ENCODE assay signal across 13 cellular contexts in the genomic region with DNA sequence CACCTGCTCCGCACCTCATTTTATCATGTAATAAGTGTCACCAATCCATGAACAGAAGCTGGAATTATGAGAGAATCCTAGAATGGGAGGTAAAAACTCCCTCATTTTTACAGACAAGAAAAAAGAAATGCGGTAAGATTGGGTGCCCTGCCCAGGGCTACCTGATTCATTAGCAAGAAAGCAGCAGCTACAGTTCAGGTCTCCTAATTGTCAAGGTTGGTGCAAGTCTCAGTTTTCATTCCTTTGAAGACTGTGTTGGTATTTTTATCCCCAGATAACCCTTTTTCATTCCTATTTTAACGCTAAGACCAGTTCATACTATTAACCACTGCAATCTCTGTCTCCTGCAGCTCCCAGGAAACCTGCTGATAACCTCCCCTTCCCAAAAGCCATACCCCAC. TPM values are rescaled to one million over a fixed set of nuclear protein-coding genes. Genes with fewer than 3 reads are reported as not detected.
A peak's percentile ranks its signal among the peaks of the same experiment; 100 is the strongest.
DNase-seq lines count a peak whose midpoint lies in the region; ATAC-seq and TF ChIP-seq lines count a peak whose summit lies in the region.
"Had no signal": no experiment of that assay in that cellular context is flagged by ENCODE, and none has a peak within 500 bp of the region (broad histone marks: within the 10 kb centered on the region; RNA-seq: fewer than 3 reads in every experiment).

No MANE protein-coding gene starts in this region.

- TF ChIP-seq POLR2A in stomach (IDR thresholded peaks at IDR 0.05): no peak
- TF ChIP-seq POLR2A in erythroblast (IDR thresholded peaks at IDR 0.05; ENCODE audit: low read length): no peak

- H3K4me3 ChIP-seq in liver (ENCODE audit: low read depth in 1 of 3, low read length in 3 of 3) (no peak overlapping the region), stomach (no peak overlapping the region)
- H3K4me3 ChIP-seq: uterus had no signal

- POLR2A ChIA-PET in activated CD4-positive, alpha-beta memory T cell treated with anti-CD3 and anti-CD28 coated beads, Interleukin-2, amount 10 ng/mL, durations not matched to agents 7 days and 5 days (lab: Charles Lee): interaction anchor here (0.8 to 10.5 kb wide), 29 partner anchors 9 to 364 kb away, joined by 3 to 293 read pairs (median 6); a partner anchor contains a TSS
- POLR2A ChIA-PET in activated CD4-positive, alpha-beta memory T cell treated with anti-CD3 and anti-CD28 coated beads for 36 hours (lab: Charles Lee): interaction anchor here (0.9 to 3.2 kb wide), 7 partner anchors 9 to 307 kb away, joined by 3 to 37 read pairs (median 11); no protein-coding TSS in a partner anchor

- peaks cover 0 to 22% (median 2%) of the 10 kb centered on the region in 4 donors for H3K36me3 ChIP-seq in liver (ENCODE audit: control insufficient read depth in 4 of 4, insufficient read depth in 3 of 4, low read depth in 1 of 4, low read length in 3 of 4)
- H3K36me3 ChIP-seq in stomach: peaks cover 0 to 10% (median 4%) of the 10 kb centered on the region in 4 donors
- H3K36me3 ChIP-seq: uterus had no signal

- no peak overlapping the region for H3K4me3 Mint-ChIP-seq in activated CD4-positive, alpha-beta memory T cell treated with anti-CD3 and anti-CD28 coated beads, Interleukin-2, amount 10 ng/mL, durations not matched to agents 7 days and 5 days
- H3K4me3 Mint-ChIP-seq in activated CD4-positive, alpha-beta memory T cell treated with anti-CD3 and anti-CD28 coated beads for 36 hours: no peak overlapping the region

- no peak for TF ChIP-seq CTCF in VCaP (conservative IDR thresholded peaks at IDR 0.05)
- no peak for TF ChIP-seq CTCF in liver (IDR thresholded peaks at IDR 0.05; ENCODE audit: low read depth, low read length, missing input control)
- TF ChIP-seq CTCF in stomach (IDR thresholded peaks at IDR 0.05): no peak

- H3K9me3 Mint-ChIP-seq in activated CD4-positive, alpha-beta memory T cell treated with anti-CD3 and anti-CD28 coated beads, Interleukin-2, amount 10 ng/mL, durations not matched to agents 7 days and 5 days: peaks cover 10% of the 10 kb centered on the region
- H3K9me3 Mint-ChIP-seq in activated CD4-positive, alpha-beta memory T cell treated with anti-CD3 and anti-CD28 coated beads for 36 hours: no peaks in the 10 kb centered on the region

- peak overlapping the region; percentile 54; the same call in 1 of the 2 replicates for H3K27ac ChIP-seq in VCaP
- H3K27ac ChIP-seq in liver (ENCODE audit: low read depth in 1 of 2, low read length in 2 of 2): peak overlapping the region; percentile 70 to 85
- peak overlapping the region; percentile 34 to 97 (median 58) for H3K27ac ChIP-seq in stomach
- H3K27ac ChIP-seq: brain microvascular endothelial cell had no signal

- H3K9ac ChIP-seq in liver (ENCODE audit: low read depth in 1 of 2, low read length in 2 of 2): peak overlapping the region in 1 of 2 donors; percentile 49

- no peak for DNase-seq in activated CD4-positive, alpha-beta memory T cell treated with anti-CD3 and anti-CD28 coated beads, Interleukin-2, amount 10 ng/mL, durations not matched to agents 7 days and 5 days
- DNase-seq in activated CD4-positive, alpha-beta memory T cell treated with anti-CD3 and anti-CD28 coated beads for 36 hours: no peak
- no peak for DNase-seq in stomach
- no peak for DNase-seq in NCI-H128 (lab: John Stamatoyannopoulos, UW; ENCODE audit: unreplicated experiment)
- no peak for DNase-seq in erythroblast (lab: John Stamatoyannopoulos, UW)
- DNase-seq: activated CD4-positive, CD25-positive, alpha-beta regulatory T cell treated with anti-CD3 and anti-CD28 coated beads, Interleukin-2, amount 50 U/mL, for 72 hours; NCI-H1930; NCI-H82; uterus had no signal

- peaks cover 64% of the 10 kb centered on the region for H3K4me1 Mint-ChIP-seq in activated CD4-positive, alpha-beta memory T cell treated with anti-CD3 and anti-CD28 coated beads, Interleukin-2, amount 10 ng/mL, durations not matched to agents 7 days and 5 days
- peaks cover 55% of the 10 kb centered on the region for H3K4me1 Mint-ChIP-seq in activated CD4-positive, alpha-beta memory T cell treated with anti-CD3 and anti-CD28 coated beads for 36 hours (ENCODE audit: low read depth)

- no peaks in the 10 kb centered on the region for H3K27me3 Mint-ChIP-seq in activated CD4-positive, alpha-beta memory T cell treated with anti-CD3 and anti-CD28 coated beads, Interleukin-2, amount 10 ng/mL, durations not matched to agents 7 days and 5 days
- no peaks in the 10 kb centered on the region for H3K27me3 Mint-ChIP-seq in activated CD4-positive, alpha-beta memory T cell treated with anti-CD3 and anti-CD28 coated beads for 36 hours

- TF ChIP-seq RAD21 in liver (IDR thresholded peaks at IDR 0.05): no peak

- H3K27me3 ChIP-seq in liver (ENCODE audit: control insufficient read depth in 4 of 4, insufficient read depth in 4 of 4, low read length in 3 of 4) (no peaks in the 10 kb centered on the region), stomach (no peaks in the 10 kb centered on the region)
- H3K27me3 ChIP-seq: brain microvascular endothelial cell, uterus had no signal

- TF ChIP-seq EP300 in stomach (IDR thresholded peaks at IDR 0.05): no peak

- H3K9me3 ChIP-seq in liver (ENCODE audit: control insufficient read depth in 4 of 4, low read length in 3 of 4) (no peaks in the 10 kb centered on the region), stomach (no peaks in the 10 kb centered on the region)
- H3K9me3 ChIP-seq: uterus had no signal

- CTCF ChIA-PET in activated CD4-positive, alpha-beta memory T cell treated with anti-CD3 and anti-CD28 coated beads, Interleukin-2, amount 10 ng/mL, durations not matched to agents 7 days and 5 days (lab: Charles Lee): interaction anchor here (0.7 to 9.8 kb wide), 17 partner anchors 9 to 326 kb away, joined by 3 to 92 read pairs (median 7); no protein-coding TSS in a partner anchor
- CTCF ChIA-PET in activated CD4-positive, alpha-beta memory T cell treated with anti-CD3 and anti-CD28 coated beads for 36 hours (lab: Charles Lee): interaction anchor here (0.6 to 2.2 kb wide), 5 partner anchors 9 to 326 kb away, joined by 3 to 9 read pairs (median 5); no protein-coding TSS in a partner anchor

- H3K36me3 Mint-ChIP-seq in activated CD4-positive, alpha-beta memory T cell treated with anti-CD3 and anti-CD28 coated beads, Interleukin-2, amount 10 ng/mL, durations not matched to agents 7 days and 5 days (ENCODE audit: low read depth): peaks cover 71% of the 10 kb centered on the region
- peaks cover 32% of the 10 kb centered on the region for H3K36me3 Mint-ChIP-seq in activated CD4-positive, alpha-beta memory T cell treated with anti-CD3 and anti-CD28 coated beads for 36 hours

- intact Hi-C loops in activated CD4-positive, alpha-beta memory T cell treated with anti-CD3 and anti-CD28 coated beads for 36 hours (cut with micrococcal nuclease): no loop called here
- intact Hi-C loops in stomach (cut with DNase I; ENCODE audit: low total_unique reads): no loop called here

- H3K27ac Mint-ChIP-seq in activated CD4-positive, alpha-beta memory T cell treated with anti-CD3 and anti-CD28 coated beads, Interleukin-2, amount 10 ng/mL, durations not matched to agents 7 days and 5 days: peak overlapping the region; percentile 91
- no peak overlapping the region for H3K27ac Mint-ChIP-seq in activated CD4-positive, alpha-beta memory T cell treated with anti-CD3 and anti-CD28 coated beads for 36 hours

- no peak for ATAC-seq in HG03139 (IDR thresholded peaks at IDR 0.05; ENCODE audit: unreplicated experiment)

- H3K4me1 ChIP-seq in liver (ENCODE audit: control insufficient read depth in 4 of 4, insufficient read depth in 4 of 4, low read length in 3 of 4) (peaks cover 16 to 67% (median 58%) of the 10 kb centered on the region in 4 donors), stomach (peaks cover 23 to 57% (median 35%) of the 10 kb centered on the region in 4 donors)
- H3K4me1 ChIP-seq: uterus had no signal

- WGBS in liver: 62% methylated on average over 3 of the region's 3 CpGs
- WGBS in stomach, 5 donors: 65 to 75% (median 70%) methylated on average over 3 of the region's 3 CpGs

TF ChIP-seq in liver, 16 proteins besides CTCF, POLR2A, EP300 and RAD21 (continues in another document):
- TF ChIP-seq EGR1 (IDR thresholded peaks at IDR 0.05; ENCODE audit: low read depth in 2 of 2) (no peak), GABPA (IDR thresholded peaks at IDR 0.05 in 1 of 2, conservative IDR thresholded peaks at IDR 0.05 in 1 of 2) (no peak), HNF4G (IDR thresholded peaks at IDR 0.05) (no peak), HNF4A (conservative IDR thresholded peaks at IDR 0.05) (no peak), JUND (IDR thresholded peaks at IDR 0.05) (no peak), SP1 (IDR thresholded peaks at IDR 0.05) (no peak)
- TF ChIP-seq, protein P1, sequence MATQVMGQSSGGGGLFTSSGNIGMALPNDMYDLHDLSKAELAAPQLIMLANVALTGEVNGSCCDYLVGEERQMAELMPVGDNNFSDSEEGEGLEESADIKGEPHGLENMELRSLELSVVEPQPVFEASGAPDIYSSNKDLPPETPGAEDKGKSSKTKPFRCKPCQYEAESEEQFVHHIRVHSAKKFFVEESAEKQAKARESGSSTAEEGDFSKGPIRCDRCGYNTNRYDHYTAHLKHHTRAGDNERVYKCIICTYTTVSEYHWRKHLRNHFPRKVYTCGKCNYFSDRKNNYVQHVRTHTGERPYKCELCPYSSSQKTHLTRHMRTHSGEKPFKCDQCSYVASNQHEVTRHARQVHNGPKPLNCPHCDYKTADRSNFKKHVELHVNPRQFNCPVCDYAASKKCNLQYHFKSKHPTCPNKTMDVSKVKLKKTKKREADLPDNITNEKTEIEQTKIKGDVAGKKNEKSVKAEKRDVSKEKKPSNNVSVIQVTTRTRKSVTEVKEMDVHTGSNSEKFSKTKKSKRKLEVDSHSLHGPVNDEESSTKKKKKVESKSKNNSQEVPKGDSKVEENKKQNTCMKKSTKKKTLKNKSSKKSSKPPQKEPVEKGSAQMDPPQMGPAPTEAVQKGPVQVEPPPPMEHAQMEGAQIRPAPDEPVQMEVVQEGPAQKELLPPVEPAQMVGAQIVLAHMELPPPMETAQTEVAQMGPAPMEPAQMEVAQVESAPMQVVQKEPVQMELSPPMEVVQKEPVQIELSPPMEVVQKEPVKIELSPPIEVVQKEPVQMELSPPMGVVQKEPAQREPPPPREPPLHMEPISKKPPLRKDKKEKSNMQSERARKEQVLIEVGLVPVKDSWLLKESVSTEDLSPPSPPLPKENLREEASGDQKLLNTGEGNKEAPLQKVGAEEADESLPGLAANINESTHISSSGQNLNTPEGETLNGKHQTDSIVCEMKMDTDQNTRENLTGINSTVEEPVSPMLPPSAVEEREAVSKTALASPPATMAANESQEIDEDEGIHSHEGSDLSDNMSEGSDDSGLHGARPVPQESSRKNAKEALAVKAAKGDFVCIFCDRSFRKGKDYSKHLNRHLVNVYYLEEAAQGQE (IDR thresholded peaks at IDR 0.05): no peak

RNA-seq across cellular contexts. Expression of a gene that starts 6.9 kb away (rescaled TPM):
- 100 to 1,000 TPM; 170 to 171 TPM for total RNA-seq in activated CD4-positive, alpha-beta memory T cell treated with anti-CD3 and anti-CD28 coated beads, Interleukin-2, amount 10 ng/mL, durations not matched to agents 7 days and 5 days
- total RNA-seq in activated CD4-positive, alpha-beta memory T cell treated with anti-CD3 and anti-CD28 coated beads for 36 hours: 10 to 100 TPM; 86.7 to 87.9 TPM
- total RNA-seq in liver (10 to 100 TPM; 34.4 to 36.3 TPM), stomach (100 to 1,000 TPM in 1 of 5 donors, 10 to 100 TPM in 4; 27.5 to 105 (median 30.7) TPM)
- polyA plus RNA-seq in liver (10 to 100 TPM; 24.1 to 37.0 TPM), stomach (10 to 100 TPM; 11.3 to 16.5 (median 14.8) TPM)
